8 cellular contexts compared by ENCODE assay signal in the genomic region with DNA sequence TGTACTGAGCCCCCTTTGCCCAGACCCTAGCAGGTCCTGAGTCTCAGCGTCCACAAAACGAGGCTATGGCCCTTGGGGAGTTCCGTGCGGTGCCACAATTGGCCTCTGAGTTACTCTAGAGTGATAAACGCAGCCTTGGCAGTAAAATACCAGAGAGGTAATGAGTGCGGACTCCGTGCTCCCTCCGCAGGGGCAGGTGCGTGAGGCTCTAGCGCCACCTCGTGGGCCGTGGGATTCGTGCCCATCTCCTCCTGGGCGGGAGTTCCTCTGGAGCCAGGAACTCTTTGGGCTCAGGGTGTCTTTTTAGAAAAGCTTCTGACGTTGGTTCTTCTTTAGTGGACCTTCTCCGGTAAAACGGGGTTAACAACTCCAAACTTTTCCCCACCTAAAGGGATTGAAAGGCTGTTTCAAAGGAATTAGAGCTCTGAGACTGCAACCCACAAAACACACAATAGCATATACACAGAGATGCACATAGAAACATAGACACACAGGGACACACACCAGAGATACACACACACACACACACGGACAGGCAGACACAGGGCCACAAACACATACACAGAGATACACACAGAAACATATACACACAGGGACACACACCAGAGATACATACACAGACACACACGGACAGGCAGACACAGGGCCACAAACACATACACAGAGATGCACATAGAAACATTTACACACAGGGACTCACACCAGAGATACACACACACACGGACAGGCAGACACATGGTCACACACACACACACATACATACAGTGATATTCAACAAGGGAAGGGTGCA.
DNase-seq lines count a peak whose midpoint lies in the region; ATAC-seq and TF ChIP-seq lines count a peak whose summit lies in the region.

No MANE protein-coding gene starts in this region.

- no peak for ATAC-seq in HG02970 (IDR thresholded peaks at IDR 0.05; ENCODE audit: low FRiP score, unreplicated experiment)

- H2AFZ ChIP-seq in smooth muscle cell (ENCODE audit: low read depth), result no peak overlapping the region

- no peaks in the 10 kb centered on the region for H3K36me3 ChIP-seq in CD4-positive, alpha-beta memory T cell (ENCODE audit: insufficient read depth, low read length)
- no peaks in the 10 kb centered on the region for H3K36me3 ChIP-seq in smooth muscle cell (ENCODE audit: low read depth)

- H3K9me3 ChIP-seq in CD4-positive, alpha-beta memory T cell (ENCODE audit: control insufficient read depth in 1 of 2, low read length in 2 of 2), result no peaks in the 10 kb centered on the region
- no peaks in the 10 kb centered on the region for H3K9me3 ChIP-seq in smooth muscle cell (replicated peaks; ENCODE audit: low read depth)

- whole genome bisulfite sequencing in smooth muscle cell (ENCODE audit: low lambda C conversion rate), result 10% methylated on average over 20 of the region's 20 CpGs

- no peaks in the 10 kb centered on the region for H3K79me2 ChIP-seq in smooth muscle cell (ENCODE audit: low read depth)

- H3F3A ChIP-seq in smooth muscle cell (ENCODE audit: low read depth), result no peaks in the 10 kb centered on the region

- H3K36me3 Mint-ChIP-seq in CD4-positive, alpha-beta memory T cell, result no peaks in the 10 kb centered on the region

- TF ChIP-seq CTCF in smooth muscle cell (IDR thresholded peaks at IDR 0.05; ENCODE audit: borderline replicate concordance, insufficient read depth, poor library complexity, severe bottlenecking), result peak; percentile 98

- no peaks in the 10 kb centered on the region for H3K9me3 Mint-ChIP-seq in CD4-positive, alpha-beta memory T cell

- no peaks in the 10 kb centered on the region for H3K27me3 ChIP-seq in CD4-positive, alpha-beta memory T cell (ENCODE audit: insufficient read depth, low read length)
- H3K27me3 ChIP-seq in smooth muscle cell (ENCODE audit: low read depth), result no peaks in the 10 kb centered on the region

- peak; percentile 41 to 52 (median 51) for DNase-seq in CD4-positive, alpha-beta memory T cell
- DNase-seq in GOT3 (lab: John Stamatoyannopoulos, UW) (peak; percentile 48), NCI-H1694 (lab: John Stamatoyannopoulos, UW) (peak; percentile 69), T1000 (lab: John Stamatoyannopoulos, UW) (peak; percentile 68), astrocyte of the hippocampus (ENCODE audit: low read depth, low spot score) (peak; percentile 91), hypothalamus (lab: John Stamatoyannopoulos, UW) (peak in 44 of 51 donors; percentile 1 to 78 (median 39)), smooth muscle cell (lab: John Stamatoyannopoulos, UW; ENCODE audit: unreplicated experiment) (peak; percentile 41)

- H4K20me1 ChIP-seq in smooth muscle cell (ENCODE audit: low read depth), result no peaks in the 10 kb centered on the region

- H3K4me1 ChIP-seq in CD4-positive, alpha-beta memory T cell (ENCODE audit: insufficient read depth, low read length), result no peaks in the 10 kb centered on the region
- H3K4me1 ChIP-seq in smooth muscle cell (ENCODE audit: low read depth), result peaks cover 3% of the 10 kb centered on the region

- intact Hi-C loops in CD4-positive, alpha-beta memory T cell (cut with micrococcal nuclease), result loop anchor here (1.0 to 10.0 kb wide), 4 partner anchors 137 to 681 kb away; no protein-coding TSS in a partner anchor

- H3K4me1 Mint-ChIP-seq in CD4-positive, alpha-beta memory T cell, result no peaks in the 10 kb centered on the region

- peaks cover 3 to 12% of the 10 kb centered on the region in 2 donors for H3K27me3 Mint-ChIP-seq in CD4-positive, alpha-beta memory T cell

- H3K4me3 Mint-ChIP-seq in CD4-positive, alpha-beta memory T cell, result no peak overlapping the region

- CTCF ChIA-PET in CD4-positive, alpha-beta memory T cell (lab: Charles Lee; ENCODE audit: partially characterized antibody), result interaction anchor here (0.7 to 11.1 kb wide), 12 partner anchors 10 to 199 kb away, joined by 3 to 137 read pairs (median 3); no protein-coding TSS in a partner anchor

- H3K9ac ChIP-seq in smooth muscle cell (ENCODE audit: low read depth), result no peak overlapping the region

- POLR2A ChIA-PET in CD4-positive, alpha-beta memory T cell (lab: Charles Lee; ENCODE audit: partially characterized antibody), result no interaction called here

- H3K4me2 ChIP-seq in smooth muscle cell, result no peak overlapping the region

- H3K27ac Mint-ChIP-seq in CD4-positive, alpha-beta memory T cell, result no peak overlapping the region

- H3K27ac ChIP-seq in CD4-positive, alpha-beta memory T cell (ENCODE audit: low read depth, low read length), result no peak overlapping the region
- no peak overlapping the region for H3K27ac ChIP-seq in smooth muscle cell (ENCODE audit: low read depth)

- no peak overlapping the region for H3K4me3 ChIP-seq in CD4-positive, alpha-beta memory T cell (ENCODE audit: low read length in 2 of 2)
- no peak overlapping the region for H3K4me3 ChIP-seq in smooth muscle cell

Comparison
In these comparisons a context has a peak if more than half of its experiments do, and no peak if none do; other contexts are left out.
1. DNase-seq: peak in every context shown above with its lines; median percentile 91 in astrocyte of the hippocampus; 69 in NCI-H1694; 68 in T1000; 51 in CD4-positive, alpha-beta memory T cell; 48 in GOT3; 41 in smooth muscle cell; 39 in hypothalamus.